ENCODE assay signal across 27 cellular contexts in the genomic region with DNA sequence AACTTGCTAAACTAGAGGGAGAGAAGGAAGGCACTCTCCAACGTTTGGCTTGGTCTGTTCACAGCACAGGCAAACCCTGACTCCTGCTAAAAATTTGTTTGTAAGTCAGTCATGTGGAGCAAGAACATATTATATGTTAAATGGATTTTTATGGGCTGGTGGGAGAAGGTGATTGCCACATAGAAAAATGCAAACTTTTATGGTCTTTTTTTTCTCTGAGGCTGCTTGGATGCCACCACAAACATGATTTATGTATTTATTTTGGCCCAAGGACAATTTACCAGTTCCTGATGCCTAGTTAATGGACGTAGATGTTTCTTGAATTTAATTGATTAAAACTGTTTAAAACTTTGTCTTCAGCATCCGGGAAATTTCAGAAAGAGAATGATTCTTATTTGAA.
DNase-seq lines count a peak whose midpoint lies in the region; ATAC-seq and TF ChIP-seq lines count a peak whose summit lies in the region.
"Had no signal": no experiment of that assay in that cellular context is flagged by ENCODE, and none has a peak within 500 bp of the region (broad histone marks: within the 10 kb centered on the region; RNA-seq: fewer than 3 reads in every experiment).

No MANE protein-coding gene starts in this region.

- H3K27me3 Mint-ChIP-seq in GM23338 (ENCODE audit: insufficient read depth, low read depth, poor library complexity): no peaks in the 10 kb centered on the region
- H3K27me3 Mint-ChIP-seq: B cell had no signal

- TF ChIP-seq CTCF in AG10803 (conservative IDR thresholded peaks at IDR 0.05; ENCODE audit: low read length): no peak
- TF ChIP-seq CTCF in GM23338 (conservative IDR thresholded peaks at IDR 0.05; ENCODE audit: low read depth in 2 of 2): no peak

- no peak overlapping the region for H3K4me2 ChIP-seq in GM23338

- H3K4me3 ChIP-seq in AG10803 (ENCODE audit: low read length) (no peak overlapping the region), GM23338 (no peak overlapping the region)
- H3K4me3 ChIP-seq: GM23248, MG63 had no signal

- H3K4me3 Mint-ChIP-seq in GM23338: no peak overlapping the region
- H3K4me3 Mint-ChIP-seq: B cell; CD8-positive, alpha-beta T cell; H9 had no signal

- H3K9me2 ChIP-seq in GM23338 (ENCODE audit: insufficient read depth): peaks cover 10% of the 10 kb centered on the region

- H3K9me3 Mint-ChIP-seq in GM23338: no peaks in the 10 kb centered on the region; the same call in 2 of the 3 replicates
- H3K9me3 Mint-ChIP-seq: H9 had no signal

- H3K27me3 ChIP-seq in GM23338 (ENCODE audit: insufficient read depth): no peaks in the 10 kb centered on the region
- H3K27me3 ChIP-seq: MG63 had no signal

- no peaks in the 10 kb centered on the region for H4K20me1 ChIP-seq in GM23338 (replicated peaks; ENCODE audit: insufficient read depth)

- H3F3A ChIP-seq in GM23338 (replicated peaks; ENCODE audit: low read depth): no peaks in the 10 kb centered on the region

- no peaks in the 10 kb centered on the region for H3K36me3 ChIP-seq in GM23338 (ENCODE audit: insufficient read depth)
- H3K36me3 ChIP-seq: MG63 had no signal

- no peaks in the 10 kb centered on the region for H3K79me2 ChIP-seq in GM23338 (replicated peaks; ENCODE audit: insufficient read depth)

- peaks cover 4% of the 10 kb centered on the region; the same call in 1 of the 3 replicates for H3K4me1 Mint-ChIP-seq in GM23338
- H3K4me1 Mint-ChIP-seq: B cell, H9 had no signal

- DNase-seq in AG10803 (ENCODE audit: low read depth) (peak; percentile 5), GM23338 (ENCODE audit: low spot score) (no peak), M059J (ENCODE audit: low read depth) (peak; percentile 48), kidney glomerular epithelial cell (lab: John Stamatoyannopoulos, UW) (peak; percentile 54), NCI-H510A treated with DMSO at 0.1 percent for 48 hours (lab: John Stamatoyannopoulos, UW) (no peak)
- DNase-seq: Caco-2; CD8-positive, alpha-beta T cell; DMS 273 treated with DMSO at 0.1 percent for 48 hours; DMS79; GM23248; H9; Karpas-422; MG63; NCI-H1105 treated with DMSO at 0.1 percent for 48 hours; NCI-H146; NCI-H1930; NCI-H446; NCI-H526; NCI-H82; NK-92 treated with Interleukin-12 subunit alpha and Interleukin-12 subunit beta, amount 100 ng/mL, for 24 hours; SHP77 treated with DMSO at 0.1 percent for 48 hours; T-helper 1 cell had no signal

- H3K27ac Mint-ChIP-seq in GM23338: no peak overlapping the region
- H3K27ac Mint-ChIP-seq: B cell; CD8-positive, alpha-beta T cell; H9 had no signal

- H3K36me3 Mint-ChIP-seq in GM23338 (ENCODE audit: low read depth): no peaks in the 10 kb centered on the region
- H3K36me3 Mint-ChIP-seq: CD8-positive, alpha-beta T cell had no signal

- 0 out of 2 replicates have a peak overlapping the region, but pooled peaks have one; percentile 14 for H2AFZ ChIP-seq in GM23338
- H2AFZ ChIP-seq: GM23248 had no signal

- H3K4me1 ChIP-seq in GM23338 (ENCODE audit: insufficient read depth): no peaks in the 10 kb centered on the region; the same call in 1 of the 2 replicates
- H3K4me1 ChIP-seq: Caco-2 had no signal

- ATAC-seq in GM23338: no peak
- no peak for ATAC-seq in GM19452 (IDR thresholded peaks at IDR 0.05; ENCODE audit: unreplicated experiment)
- ATAC-seq in GM21717 (IDR thresholded peaks at IDR 0.05; ENCODE audit: unreplicated experiment): no peak
- ATAC-seq: CD8-positive, alpha-beta T cell had no signal

- no peak overlapping the region for H3K27ac ChIP-seq in GM23338 (ENCODE audit: low read depth)
- H3K27ac ChIP-seq: C4-2B, GM23248, RWPE1 had no signal

TF ChIP-seq in GM23338, 12 proteins besides CTCF, POLR2A, EP300 and RAD21 (continues in another document):
- TF ChIP-seq JUNB (IDR thresholded peaks at IDR 0.05; ENCODE audit: unreplicated experiment) (no peak), POLR2AphosphoS5 (IDR thresholded peaks at IDR 0.05; ENCODE audit: low read depth) (no peak), STAT1 (IDR thresholded peaks at IDR 0.05; ENCODE audit: unreplicated experiment) (no peak), ZNF331 (CRISPR knock-in tag; IDR thresholded peaks at IDR 0.05; ENCODE audit: low read depth) (no peak), EZH2 (IDR thresholded peaks at IDR 0.05; ENCODE audit: low read depth, unreplicated experiment) (no peak), NANOG (IDR thresholded peaks at IDR 0.05; ENCODE audit: borderline replicate concordance) (no peak), CREB1 (CRISPR knock-in tag; IDR thresholded peaks at IDR 0.05; ENCODE audit: low read depth) (no peak), ZNF114 (CRISPR knock-in tag; IDR thresholded peaks at IDR 0.05) (no peak)
- TF ChIP-seq, protein P1, sequence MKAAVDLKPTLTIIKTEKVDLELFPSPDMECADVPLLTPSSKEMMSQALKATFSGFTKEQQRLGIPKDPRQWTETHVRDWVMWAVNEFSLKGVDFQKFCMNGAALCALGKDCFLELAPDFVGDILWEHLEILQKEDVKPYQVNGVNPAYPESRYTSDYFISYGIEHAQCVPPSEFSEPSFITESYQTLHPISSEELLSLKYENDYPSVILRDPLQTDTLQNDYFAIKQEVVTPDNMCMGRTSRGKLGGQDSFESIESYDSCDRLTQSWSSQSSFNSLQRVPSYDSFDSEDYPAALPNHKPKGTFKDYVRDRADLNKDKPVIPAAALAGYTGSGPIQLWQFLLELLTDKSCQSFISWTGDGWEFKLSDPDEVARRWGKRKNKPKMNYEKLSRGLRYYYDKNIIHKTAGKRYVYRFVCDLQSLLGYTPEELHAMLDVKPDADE (IDR thresholded peaks at IDR 0.05): no peak
- TF ChIP-seq, protein P2, sequence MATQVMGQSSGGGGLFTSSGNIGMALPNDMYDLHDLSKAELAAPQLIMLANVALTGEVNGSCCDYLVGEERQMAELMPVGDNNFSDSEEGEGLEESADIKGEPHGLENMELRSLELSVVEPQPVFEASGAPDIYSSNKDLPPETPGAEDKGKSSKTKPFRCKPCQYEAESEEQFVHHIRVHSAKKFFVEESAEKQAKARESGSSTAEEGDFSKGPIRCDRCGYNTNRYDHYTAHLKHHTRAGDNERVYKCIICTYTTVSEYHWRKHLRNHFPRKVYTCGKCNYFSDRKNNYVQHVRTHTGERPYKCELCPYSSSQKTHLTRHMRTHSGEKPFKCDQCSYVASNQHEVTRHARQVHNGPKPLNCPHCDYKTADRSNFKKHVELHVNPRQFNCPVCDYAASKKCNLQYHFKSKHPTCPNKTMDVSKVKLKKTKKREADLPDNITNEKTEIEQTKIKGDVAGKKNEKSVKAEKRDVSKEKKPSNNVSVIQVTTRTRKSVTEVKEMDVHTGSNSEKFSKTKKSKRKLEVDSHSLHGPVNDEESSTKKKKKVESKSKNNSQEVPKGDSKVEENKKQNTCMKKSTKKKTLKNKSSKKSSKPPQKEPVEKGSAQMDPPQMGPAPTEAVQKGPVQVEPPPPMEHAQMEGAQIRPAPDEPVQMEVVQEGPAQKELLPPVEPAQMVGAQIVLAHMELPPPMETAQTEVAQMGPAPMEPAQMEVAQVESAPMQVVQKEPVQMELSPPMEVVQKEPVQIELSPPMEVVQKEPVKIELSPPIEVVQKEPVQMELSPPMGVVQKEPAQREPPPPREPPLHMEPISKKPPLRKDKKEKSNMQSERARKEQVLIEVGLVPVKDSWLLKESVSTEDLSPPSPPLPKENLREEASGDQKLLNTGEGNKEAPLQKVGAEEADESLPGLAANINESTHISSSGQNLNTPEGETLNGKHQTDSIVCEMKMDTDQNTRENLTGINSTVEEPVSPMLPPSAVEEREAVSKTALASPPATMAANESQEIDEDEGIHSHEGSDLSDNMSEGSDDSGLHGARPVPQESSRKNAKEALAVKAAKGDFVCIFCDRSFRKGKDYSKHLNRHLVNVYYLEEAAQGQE (IDR thresholded peaks at IDR 0.05; ENCODE audit: unreplicated experiment): no peak

Comparison
In these comparisons a context has a peak if more than half of its experiments do, and no peak if none do; other contexts are left out.
1. DNase-seq: peak in AG10803 (single experiment), M059J (single experiment) and kidney glomerular epithelial cell (single experiment); none in GM23338 (single experiment) and NCI-H510A treated with DMSO at 0.1 percent for 48 hours (single experiment).